22 cellular contexts compared by ENCODE assay signal in the genomic region with DNA sequence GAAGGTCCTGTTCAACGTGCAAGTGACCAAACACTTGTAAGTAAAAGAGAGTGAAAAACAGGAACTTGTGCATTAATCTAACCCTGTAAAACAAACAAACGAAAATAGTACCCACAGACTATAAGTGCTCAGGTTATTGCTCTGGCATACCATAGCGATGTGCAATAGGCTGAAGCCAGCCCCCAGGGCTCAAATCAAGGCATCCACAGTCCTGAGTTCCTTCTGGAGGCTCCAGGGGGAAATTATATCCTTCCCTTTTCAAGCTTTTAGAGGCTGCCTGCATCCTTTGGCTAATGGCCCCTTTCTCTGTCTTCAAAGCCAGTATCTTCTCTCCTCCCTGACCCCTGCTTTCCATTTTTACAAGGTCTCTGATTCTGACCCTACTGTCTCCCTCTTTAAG.
"Had no signal": no experiment of that assay in that cellular context is flagged by ENCODE, and none has a peak within 500 bp of the region (broad histone marks: within the 10 kb centered on the region; RNA-seq: fewer than 3 reads in every experiment).

No MANE protein-coding gene starts in this region.

- H3K9me3 ChIP-seq: colonic mucosa, gastroesophageal sphincter, heart left ventricle, left lung, prostate gland, tibial nerve, uterus had no signal

- H3K4me1 Mint-ChIP-seq: central memory CD8-positive, alpha-beta T cell; neural progenitor cell had no signal

- H3K27me3 Mint-ChIP-seq: activated naive CD8-positive, alpha-beta T cell treated with anti-CD3 and anti-CD28 coated beads, Interleukin-2, amount 50 U/mL, for 24 hours; brain had no signal

- H3K4me2 ChIP-seq: neural progenitor cell had no signal

- H3K27ac ChIP-seq: colonic mucosa, gastroesophageal sphincter, heart left ventricle, left lung, neural progenitor cell, prostate gland, skin epidermis, tibial nerve, uterus had no signal

- H3K36me3 ChIP-seq: colonic mucosa, gastroesophageal sphincter, heart left ventricle, left lung, neural progenitor cell, prostate gland, tibial nerve, uterus had no signal

- ATAC-seq: activated naive CD8-positive, alpha-beta T cell treated with anti-CD3 and anti-CD28 coated beads, Interleukin-2, amount 50 U/mL, for 24 hours; gastroesophageal sphincter; heart left ventricle; left lung; right cardiac atrium; T-helper 17 cell had no signal

- H3K9me3 Mint-ChIP-seq: activated CD4-positive, alpha-beta T cell treated with anti-CD3 and anti-CD28 coated beads, Interleukin-2, amount 10 ng/mL, durations not matched to agents 24 days and 14 days; activated naive CD4-positive, alpha-beta T cell treated with anti-CD3 and anti-CD28 coated beads, Interleukin-2, amount 10 ng/mL, durations not matched to agents 7 days and 5 days; activated naive CD8-positive, alpha-beta T cell treated with anti-CD3 and anti-CD28 coated beads, Interleukin-2, amount 50 U/mL, for 24 hours; central memory CD8-positive, alpha-beta T cell; neural progenitor cell had no signal

- H3K27me3 ChIP-seq: colonic mucosa, gastroesophageal sphincter, heart left ventricle, left lung, neural progenitor cell, tibial nerve, uterus had no signal

- DNase-seq: activated CD4-positive, alpha-beta T cell treated with anti-CD3 and anti-CD28 coated beads, Interleukin-2, amount 10 ng/mL, durations not matched to agents 24 days and 14 days; activated CD8-positive, alpha-beta memory T cell treated with anti-CD3 and anti-CD28 coated beads for 24 hours; activated CD8-positive, alpha-beta memory T cell treated with anti-CD3 and anti-CD28 coated beads, Interleukin-2, amount 50 U/mL, for 48 hours; activated effector memory CD4-positive, alpha-beta T cell treated with Interleukin-2 at 50 U/mL for 16 hours; activated naive CD4-positive, alpha-beta T cell treated with anti-CD3 and anti-CD28 coated beads, Interleukin-2, amount 10 ng/mL, durations not matched to agents 7 days and 5 days; activated naive CD8-positive, alpha-beta T cell treated with anti-CD3 and anti-CD28 coated beads, Interleukin-2, amount 50 U/mL, for 24 hours; activated T-cell treated with anti-CD3 and anti-CD28 coated beads, Interleukin-2, amount 50 U/mL, for 48 hours; anterior cingulate cortex; colonic mucosa; heart left ventricle; left lung; right cardiac atrium; T-helper 17 cell; uterus had no signal

- H3K36me3 Mint-ChIP-seq: activated naive CD4-positive, alpha-beta T cell treated with anti-CD3 and anti-CD28 coated beads, Interleukin-2, amount 10 ng/mL, durations not matched to agents 7 days and 5 days; brain; neural progenitor cell had no signal

- H3K9ac ChIP-seq: neural progenitor cell had no signal

- H3K4me3 Mint-ChIP-seq: activated CD4-positive, alpha-beta T cell treated with anti-CD3 and anti-CD28 coated beads, Interleukin-2, amount 10 ng/mL, durations not matched to agents 24 days and 14 days; activated naive CD4-positive, alpha-beta T cell treated with anti-CD3 and anti-CD28 coated beads, Interleukin-2, amount 10 ng/mL, durations not matched to agents 7 days and 5 days; activated naive CD8-positive, alpha-beta T cell treated with anti-CD3 and anti-CD28 coated beads, Interleukin-2, amount 50 U/mL, for 24 hours; brain; central memory CD8-positive, alpha-beta T cell; neural progenitor cell; stimulated activated naive CD8-positive, alpha-beta T cell treated with anti-CD3 and anti-CD28 coated beads, Interleukin-15, Interleukin-2, amounts not matched to agents 100 ng/mL and 50 ng/mL, for 24 hours; T-helper 17 cell had no signal

- H2AFZ ChIP-seq: neural progenitor cell had no signal

- H3K4me1 ChIP-seq: left lung, neural progenitor cell, prostate gland had no signal

- H3K4me3 ChIP-seq: colonic mucosa, gastroesophageal sphincter, heart left ventricle, left lung, neural progenitor cell, prostate gland, skin epidermis, tibial nerve, uterus had no signal

- H3K27ac Mint-ChIP-seq: activated CD4-positive, alpha-beta T cell treated with anti-CD3 and anti-CD28 coated beads, Interleukin-2, amount 10 ng/mL, durations not matched to agents 24 days and 14 days; activated naive CD4-positive, alpha-beta T cell treated with anti-CD3 and anti-CD28 coated beads, Interleukin-2, amount 10 ng/mL, durations not matched to agents 7 days and 5 days; activated naive CD8-positive, alpha-beta T cell treated with anti-CD3 and anti-CD28 coated beads, Interleukin-2, amount 50 U/mL, for 24 hours; neural progenitor cell; stimulated activated naive CD8-positive, alpha-beta T cell treated with anti-CD3 and anti-CD28 coated beads, Interleukin-15, Interleukin-2, amounts not matched to agents 100 ng/mL and 50 ng/mL, for 24 hours; T-helper 17 cell had no signal
